In genomic region chr6:157366648-157367047, GRCh38 we compare ENCODE assay signal across 7 cellular contexts.
"Had no signal": no experiment of that assay in that cellular context is flagged by ENCODE, and none has a peak within 500 bp of the region (broad histone marks: within the 10 kb centered on the region; RNA-seq: fewer than 3 reads in every experiment).

No MANE protein-coding gene starts in this region.

- DNase-seq: GOT3, H7, HCEC 1CT, KBM-7 had no signal

- H3K4me2 ChIP-seq: KMS-11 had no signal

- ATAC-seq: HepG2 had no signal

- H3K9ac ChIP-seq: KMS-11 had no signal

- H3K27ac ChIP-seq: HL-60, KMS-11 had no signal
